8 cellular contexts compared by ENCODE assay signal in genomic region chr20:24102290-24102689, GRCh38.
A peak's percentile ranks its signal among the peaks of the same experiment; 100 is the strongest.
DNase-seq lines count a peak whose midpoint lies in the region; ATAC-seq, FAIRE-seq and TF ChIP-seq lines count a peak whose summit lies in the region.

No MANE protein-coding gene starts in this region.

- no peaks in the 10 kb centered on the region for H3F3A ChIP-seq in OCI-LY1 (ENCODE audit: insufficient read depth, low read length)

- H3K79me2 ChIP-seq in OCI-LY1 (ENCODE audit: insufficient read depth, low read length): no peaks in the 10 kb centered on the region

- H3K36me3 ChIP-seq in OCI-LY1 (ENCODE audit: insufficient read depth, low read length) (no peaks in the 10 kb centered on the region), tibial artery (no peaks in the 10 kb centered on the region)

- TF ChIP-seq POLR2A in GM12892 (IDR thresholded peaks at IDR 0.05; ENCODE audit: low read depth, low read length): no peak

- H3K27ac ChIP-seq in OCI-LY1 (ENCODE audit: low read depth, low read length, poor library complexity, severe bottlenecking) (no peak overlapping the region), tibial artery (no peak overlapping the region)

- H3K4me1 ChIP-seq in OCI-LY1 (ENCODE audit: insufficient read depth, low read length, severe bottlenecking): no peaks in the 10 kb centered on the region
- no peaks in the 10 kb centered on the region for H3K4me1 ChIP-seq in tibial artery

- TF ChIP-seq CTCF in OCI-LY1 (IDR thresholded peaks at IDR 0.05; ENCODE audit: low read length) (peak; percentile 47), epithelial cell of proximal tubule (conservative IDR thresholded peaks at IDR 0.05; ENCODE audit: low read depth, low read length) (peak; percentile 55), tibial artery (IDR thresholded peaks at IDR 0.05) (no peak)

- no peak overlapping the region for H3K4me2 ChIP-seq in OCI-LY1 (ENCODE audit: low read length)

- ATAC-seq in GM18502 (IDR thresholded peaks at IDR 0.05; ENCODE audit: poor library complexity, unreplicated experiment): no peak

- H2AFZ ChIP-seq in OCI-LY1 (ENCODE audit: low read length): no peak overlapping the region

- no peak overlapping the region for H3K4me3 ChIP-seq in OCI-LY1 (ENCODE audit: low read depth, low read length, poor library complexity, severe bottlenecking)
- no peak overlapping the region for H3K4me3 ChIP-seq in epithelial cell of proximal tubule (ENCODE audit: low read depth, low read length)
- H3K4me3 ChIP-seq in tibial artery: no peak overlapping the region

- intact Hi-C loops in tibial artery (cut with DNase I; ENCODE audit: low total_unique reads): no loop called here

- DNase-seq in stimulated activated CD4-positive, alpha-beta T cell treated with anti-CD3 and anti-CD28 coated beads, Interleukin-15, amount 100 ng/mL, for 24 hours: peak; percentile 29
- no peak for DNase-seq in stimulated activated CD4-positive, alpha-beta T cell treated with anti-CD3 and anti-CD28 coated beads, Interleukin-4, amount 100 ng/mL, for 24 hours
- DNase-seq in epithelial cell of proximal tubule (ENCODE audit: low read depth) (no peak), tibial artery (no peak), hepatic stellate cell (ENCODE audit: low spot score) (no peak), GM12892 (ENCODE audit: insufficient read length) (no peak)

- no peaks in the 10 kb centered on the region for H3K27me3 ChIP-seq in OCI-LY1 (ENCODE audit: insufficient read depth, low read length)
- H3K27me3 ChIP-seq in tibial artery: peaks cover 0 to 7% of the 10 kb centered on the region in 2 donors

- no peaks in the 10 kb centered on the region for H4K20me1 ChIP-seq in OCI-LY1 (ENCODE audit: insufficient read depth, low read length)

- no peaks in the 10 kb centered on the region for H3K9me3 ChIP-seq in OCI-LY1 (ENCODE audit: low read length)
- H3K9me3 ChIP-seq in tibial artery: no peaks in the 10 kb centered on the region

- H3K9ac ChIP-seq in OCI-LY1 (ENCODE audit: low read length): no peak overlapping the region

- FAIRE-seq in GM12892 (lab: Jason Lieb, UNC): no peak

- no peaks in the 10 kb centered on the region for H3K9me2 ChIP-seq in OCI-LY1 (ENCODE audit: low read depth, low read length)

Comparison
In these comparisons a context has a peak if more than half of its experiments do, and no peak if none do; other contexts are left out.
1. CTCF ChIP-seq: peak in OCI-LY1 (single experiment) and epithelial cell of proximal tubule (single experiment); none in tibial artery (0 of 2).